Comparison of ENCODE assay signal across 2 cellular contexts in the genomic region with DNA sequence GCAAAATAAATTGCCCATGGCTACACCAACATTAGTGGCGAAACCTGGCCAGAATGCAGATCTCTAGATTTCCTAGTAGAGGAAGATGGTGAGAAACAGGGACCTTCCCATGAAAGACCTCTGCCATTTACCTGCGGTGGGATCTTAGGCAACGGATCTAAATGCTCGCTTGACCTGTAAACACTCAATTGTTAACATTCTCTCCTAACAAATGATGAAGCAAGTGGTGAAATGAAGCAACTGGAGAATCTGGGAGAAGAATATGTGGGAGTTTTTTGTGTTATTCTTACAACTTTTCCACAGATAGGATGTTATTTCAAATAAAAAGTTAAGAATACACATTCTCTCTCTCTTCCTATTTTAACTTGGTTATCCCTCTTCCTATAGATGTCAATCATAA.
TF ChIP-seq lines count a peak whose summit lies in the region.

No MANE protein-coding gene starts in this region.

TF ChIP-seq in A549, 52 proteins besides CTCF, POLR2A, EP300 and RAD21:
- TF ChIP-seq JUN (IDR thresholded peaks at IDR 0.05) = no peak
- TF ChIP-seq BHLHE40 (IDR thresholded peaks at IDR 0.05; ENCODE audit: low read depth, low read length) = no peak
- no peak for TF ChIP-seq CHD4 (IDR thresholded peaks at IDR 0.05; ENCODE audit: borderline replicate concordance)
- TF ChIP-seq, protein P1, sequence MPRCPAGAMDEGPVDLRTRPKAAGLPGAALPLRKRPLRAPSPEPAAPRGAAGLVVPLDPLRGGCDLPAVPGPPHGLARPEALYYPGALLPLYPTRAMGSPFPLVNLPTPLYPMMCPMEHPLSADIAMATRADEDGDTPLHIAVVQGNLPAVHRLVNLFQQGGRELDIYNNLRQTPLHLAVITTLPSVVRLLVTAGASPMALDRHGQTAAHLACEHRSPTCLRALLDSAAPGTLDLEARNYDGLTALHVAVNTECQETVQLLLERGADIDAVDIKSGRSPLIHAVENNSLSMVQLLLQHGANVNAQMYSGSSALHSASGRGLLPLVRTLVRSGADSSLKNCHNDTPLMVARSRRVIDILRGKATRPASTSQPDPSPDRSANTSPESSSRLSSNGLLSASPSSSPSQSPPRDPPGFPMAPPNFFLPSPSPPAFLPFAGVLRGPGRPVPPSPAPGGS (IDR thresholded peaks at IDR 0.05) = no peak
- TF ChIP-seq SMC3 (IDR thresholded peaks at IDR 0.05) = no peak
- no peak for TF ChIP-seq SREBF2 (IDR thresholded peaks at IDR 0.05)
- no peak for TF ChIP-seq TFCP2L1 (CRISPR knock-in tag; IDR thresholded peaks at IDR 0.05)
- TF ChIP-seq HOXB13 (CRISPR knock-in tag; IDR thresholded peaks at IDR 0.05; ENCODE audit: low read depth) = no peak
- TF ChIP-seq, protein P2, sequence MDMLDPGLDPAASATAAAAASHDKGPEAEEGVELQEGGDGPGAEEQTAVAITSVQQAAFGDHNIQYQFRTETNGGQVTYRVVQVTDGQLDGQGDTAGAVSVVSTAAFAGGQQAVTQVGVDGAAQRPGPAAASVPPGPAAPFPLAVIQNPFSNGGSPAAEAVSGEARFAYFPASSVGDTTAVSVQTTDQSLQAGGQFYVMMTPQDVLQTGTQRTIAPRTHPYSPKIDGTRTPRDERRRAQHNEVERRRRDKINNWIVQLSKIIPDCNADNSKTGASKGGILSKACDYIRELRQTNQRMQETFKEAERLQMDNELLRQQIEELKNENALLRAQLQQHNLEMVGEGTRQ (IDR thresholded peaks at IDR 0.05) = no peak
- no peak for TF ChIP-seq MYC (IDR thresholded peaks at IDR 0.05; ENCODE audit: borderline replicate concordance, low read length)
- no peak for TF ChIP-seq HEYL (CRISPR knock-in tag; IDR thresholded peaks at IDR 0.05)
- TF ChIP-seq, protein P3, sequence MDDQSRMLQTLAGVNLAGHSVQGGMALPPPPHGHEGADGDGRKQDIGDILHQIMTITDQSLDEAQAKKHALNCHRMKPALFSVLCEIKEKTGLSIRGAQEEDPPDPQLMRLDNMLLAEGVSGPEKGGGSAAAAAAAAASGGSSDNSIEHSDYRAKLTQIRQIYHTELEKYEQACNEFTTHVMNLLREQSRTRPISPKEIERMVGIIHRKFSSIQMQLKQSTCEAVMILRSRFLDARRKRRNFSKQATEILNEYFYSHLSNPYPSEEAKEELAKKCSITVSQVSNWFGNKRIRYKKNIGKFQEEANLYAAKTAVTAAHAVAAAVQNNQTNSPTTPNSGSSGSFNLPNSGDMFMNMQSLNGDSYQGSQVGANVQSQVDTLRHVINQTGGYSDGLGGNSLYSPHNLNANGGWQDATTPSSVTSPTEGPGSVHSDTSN (IDR thresholded peaks at IDR 0.05) = no peak
- TF ChIP-seq ZFP36 (IDR thresholded peaks at IDR 0.05; ENCODE audit: borderline replicate concordance, partially characterized antibody) = no peak

TF ChIP-seq in IMR-90, 13 proteins besides CTCF, POLR2A, EP300 and RAD21:
- TF ChIP-seq CEBPB (IDR thresholded peaks at IDR 0.05; ENCODE audit: low read depth, low read length) = peak; percentile 40; the same call in 1 of the 2 replicates
- no peak for TF ChIP-seq NFE2L2 (IDR thresholded peaks at IDR 0.05; ENCODE audit: low read depth, low read length)
